ENCODE assay signal across 10 cellular contexts in the genomic region with DNA sequence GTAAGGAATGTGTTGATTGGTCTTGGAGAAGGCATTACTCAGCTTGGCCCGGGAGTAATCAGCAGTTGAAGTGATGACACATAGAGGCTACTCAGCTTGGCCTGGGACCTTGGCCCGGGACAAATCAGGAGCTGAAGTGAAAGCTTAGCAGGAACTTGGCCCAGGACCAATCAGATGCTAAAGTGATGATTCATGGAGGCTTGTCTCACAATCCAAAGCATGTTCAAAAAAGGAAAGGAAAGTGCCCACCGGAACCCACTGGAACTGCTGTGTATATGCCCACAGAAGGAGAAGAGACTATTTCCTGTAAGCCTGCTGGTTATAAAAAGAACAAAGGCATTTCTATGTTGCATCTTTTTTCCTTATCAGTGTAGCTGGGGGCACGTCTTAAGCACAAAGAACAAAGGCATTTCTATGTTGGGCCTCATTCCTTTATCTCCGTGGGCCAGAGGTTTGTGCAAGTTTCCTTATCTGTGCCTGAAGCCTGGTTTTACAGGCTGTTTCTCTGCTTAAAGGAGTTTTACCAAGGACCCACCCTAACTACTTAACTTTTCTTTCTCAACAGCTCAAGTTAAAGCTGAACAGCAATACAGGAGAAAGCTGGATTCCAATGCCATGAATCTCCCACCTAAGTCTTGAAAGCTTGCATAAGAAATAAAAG.
A peak's percentile ranks its signal among the peaks of the same experiment; 100 is the strongest.
DNase-seq lines count a peak whose midpoint lies in the region; ATAC-seq and TF ChIP-seq lines count a peak whose summit lies in the region.
"Had no signal": no experiment of that assay in that cellular context is flagged by ENCODE, and none has a peak within 500 bp of the region (broad histone marks: within the 10 kb centered on the region; RNA-seq: fewer than 3 reads in every experiment).

No MANE protein-coding gene starts in this region.

- no peak for TF ChIP-seq CTCF in lower leg skin (IDR thresholded peaks at IDR 0.05)

- POLR2A ChIA-PET in activated CD4-positive, alpha-beta T cell treated with anti-CD3 and anti-CD28 coated beads for 36 hours (lab: Charles Lee): no interaction called here

- no peak for ATAC-seq in activated CD4-positive, alpha-beta T cell treated with anti-CD3 and anti-CD28 coated beads for 36 hours
- ATAC-seq in aorta (ENCODE audit: low FRiP score): peak; percentile 79
- ATAC-seq in HG02678 (IDR thresholded peaks at IDR 0.05; ENCODE audit: unreplicated experiment): no peak
- no peak for ATAC-seq in GM21723 (IDR thresholded peaks at IDR 0.05; ENCODE audit: unreplicated experiment)

- DNase-seq in activated CD4-positive, alpha-beta T cell treated with anti-CD3 and anti-CD28 coated beads for 36 hours: peak; percentile 3
- no peak for DNase-seq in activated CD4-positive, alpha-beta T cell treated with anti-CD3 and anti-CD28 coated beads for 4 hours
- DNase-seq in lower leg skin (ENCODE audit: low spot score in 2 of 2) (peak; percentile 24 to 86), aorta (peak; percentile 86 to 88), KG1 (lab: John Stamatoyannopoulos, UW) (no peak)
- DNase-seq: NCI-H526 treated with DMSO at 0.1 percent for 48 hours had no signal

- H3K4me1 ChIP-seq in aorta (ENCODE audit: control insufficient read depth in 1 of 2, insufficient read depth in 2 of 2, low read length in 2 of 2): no peaks in the 10 kb centered on the region

- H3K36me3 ChIP-seq in aorta (ENCODE audit: control insufficient read depth in 1 of 2, insufficient read depth in 2 of 2, low read length in 1 of 2): no peaks in the 10 kb centered on the region

- no peaks in the 10 kb centered on the region for H3K27me3 Mint-ChIP-seq in activated CD4-positive, alpha-beta T cell treated with anti-CD3 and anti-CD28 coated beads for 36 hours
- no peaks in the 10 kb centered on the region for H3K27me3 Mint-ChIP-seq in dendritic cell treated with granulocyte-macrophage colony-stimulating factor and Interleukin-4, amounts not matched to agents 40 ng/mL and 50 ng/mL, for 4 days

- H3K27ac Mint-ChIP-seq in activated CD4-positive, alpha-beta T cell treated with anti-CD3 and anti-CD28 coated beads for 36 hours: no peak overlapping the region
- H3K27ac Mint-ChIP-seq in dendritic cell treated with granulocyte-macrophage colony-stimulating factor and Interleukin-4, amounts not matched to agents 40 ng/mL and 50 ng/mL, for 4 days: peak overlapping the region; percentile 22

- no peaks in the 10 kb centered on the region for H3K9me3 Mint-ChIP-seq in activated CD4-positive, alpha-beta T cell treated with anti-CD3 and anti-CD28 coated beads for 36 hours (ENCODE audit: low read depth)
- H3K9me3 Mint-ChIP-seq in dendritic cell treated with granulocyte-macrophage colony-stimulating factor and Interleukin-4, amounts not matched to agents 40 ng/mL and 50 ng/mL, for 4 days: no peaks in the 10 kb centered on the region

- H3K4me1 Mint-ChIP-seq in activated CD4-positive, alpha-beta T cell treated with anti-CD3 and anti-CD28 coated beads for 36 hours: no peaks in the 10 kb centered on the region
- peaks cover 6% of the 10 kb centered on the region for H3K4me1 Mint-ChIP-seq in dendritic cell treated with granulocyte-macrophage colony-stimulating factor and Interleukin-4, amounts not matched to agents 40 ng/mL and 50 ng/mL, for 4 days (ENCODE audit: low read depth)

- H3K9me3 ChIP-seq in aorta (ENCODE audit: control insufficient read depth, low read length): no peaks in the 10 kb centered on the region

- no peak for TF ChIP-seq POLR2A in lower leg skin (IDR thresholded peaks at IDR 0.05)

- WGBS in lower leg skin, 2 donors: 45% methylated on average over 5 of the region's 5 CpGs
- WGBS in aorta, 2 donors: 3 to 10% methylated on average over 5 of the region's 5 CpGs

- H3K4me3 Mint-ChIP-seq in activated CD4-positive, alpha-beta T cell treated with anti-CD3 and anti-CD28 coated beads for 36 hours: no peak overlapping the region
- H3K4me3 Mint-ChIP-seq in dendritic cell treated with granulocyte-macrophage colony-stimulating factor and Interleukin-4, amounts not matched to agents 40 ng/mL and 50 ng/mL, for 4 days: peak overlapping the region; percentile 6

- intact Hi-C loops in activated CD4-positive, alpha-beta T cell treated with anti-CD3 and anti-CD28 coated beads for 36 hours (cut with DNase I, micrococcal nuclease): no loop called here
- intact Hi-C loops in dendritic cell treated with granulocyte-macrophage colony-stimulating factor and Interleukin-4, amounts not matched to agents 40 ng/mL and 50 ng/mL, for 4 days (cut with micrococcal nuclease): no loop called here
- intact Hi-C loops in lower leg skin (cut with DNase I; ENCODE audit: low total_unique reads): no loop called here
- intact Hi-C loops in aorta (cut with DNase I): no loop called here

- H3K4me3 ChIP-seq in lower leg skin (ENCODE audit: low read depth, poor library complexity, severe bottlenecking) (no peak overlapping the region), aorta (ENCODE audit: low read length in 2 of 2) (no peak overlapping the region)

- no peaks in the 10 kb centered on the region for H3K36me3 Mint-ChIP-seq in activated CD4-positive, alpha-beta T cell treated with anti-CD3 and anti-CD28 coated beads for 36 hours (ENCODE audit: low read depth)
- H3K36me3 Mint-ChIP-seq in dendritic cell treated with granulocyte-macrophage colony-stimulating factor and Interleukin-4, amounts not matched to agents 40 ng/mL and 50 ng/mL, for 4 days (ENCODE audit: low read depth): no peaks in the 10 kb centered on the region

- CTCF ChIA-PET in activated CD4-positive, alpha-beta T cell treated with anti-CD3 and anti-CD28 coated beads for 36 hours (lab: Charles Lee): no interaction called here

- peak overlapping the region; percentile 77 to 82 for H3K27ac ChIP-seq in aorta (ENCODE audit: low read depth in 1 of 2, low read length in 2 of 2)
- H3K27ac ChIP-seq: 22Rv1 had no signal

- no peaks in the 10 kb centered on the region for H3K27me3 ChIP-seq in aorta (ENCODE audit: control insufficient read depth in 1 of 2, insufficient read depth in 2 of 2, low read length in 1 of 2)

Comparison
In these comparisons a context has a peak if more than half of its experiments do, and no peak if none do; other contexts are left out.
1. DNase-seq: peak in activated CD4-positive, alpha-beta T cell treated with anti-CD3 and anti-CD28 coated beads for 36 hours (single experiment), lower leg skin (2 of 2) and aorta (2 of 2); none in activated CD4-positive, alpha-beta T cell treated with anti-CD3 and anti-CD28 coated beads for 4 hours (0 of 2) and KG1 (single experiment).